ENCODE assay signal across 17 cellular contexts in genomic region chr1:2110738-2111673, GRCh38.
DNase-seq lines count a peak whose midpoint lies in the region; ATAC-seq and TF ChIP-seq lines count a peak whose summit lies in the region.
"Had no signal": no experiment of that assay in that cellular context is flagged by ENCODE, and none has a peak within 500 bp of the region (broad histone marks: within the 10 kb centered on the region; RNA-seq: fewer than 3 reads in every experiment).

No MANE protein-coding gene starts in this region.

- peak; percentile 52 for DNase-seq in natural killer cell treated with Interleukin-12 subunit alpha and Interleukin-12 subunit beta and Interleukin-15 and Interleukin-18, amount 100 ng/mL, for 72 hours (ENCODE audit: low spot score)
- DNase-seq in natural killer cell (no peak), glutamatergic neuron (peak; percentile 10), naive B cell (no peak), NCI-H2107 treated with DMSO at 0.1 percent for 48 hours (lab: John Stamatoyannopoulos, UW; ENCODE audit: unreplicated experiment) (no peak), cerebellar nuclear complex (lab: John Stamatoyannopoulos, UW) (no peak), gastrocnemius medialis (no peak)
- DNase-seq: CD4-positive, alpha-beta memory T cell; DND-41; GDM1; MV-4-11; NCI-H1417 treated with DMSO at 0.1 percent for 48 hours; NCI-H2029; NCI-H524; NK-92 treated with Interleukin-12 subunit alpha and Interleukin-12 subunit beta, amount 100 ng/mL, for 24 hours had no signal

- ATAC-seq in natural killer cell treated with Interleukin-12 subunit alpha and Interleukin-12 subunit beta and Interleukin-15 and Interleukin-18, amount 100 ng/mL, for 72 hours = peak in 1 of 2 donors; percentile 22
- ATAC-seq in natural killer cell (no peak), naive B cell (ENCODE audit: low read depth in 2 of 2) (no peak), gastrocnemius medialis (no peak), GM19324 (IDR thresholded peaks at IDR 0.05; ENCODE audit: low FRiP score, unreplicated experiment) (no peak)
- ATAC-seq: HCT116 had no signal

- no peaks in the 10 kb centered on the region for H3K9me3 Mint-ChIP-seq in natural killer cell treated with Interleukin-12 subunit alpha and Interleukin-12 subunit beta and Interleukin-15 and Interleukin-18, amount 100 ng/mL, for 72 hours
- H3K9me3 Mint-ChIP-seq in natural killer cell (no peaks in the 10 kb centered on the region), glutamatergic neuron (ENCODE audit: unreplicated experiment) (peaks cover 10% of the 10 kb centered on the region), naive B cell (no peaks in the 10 kb centered on the region)
- H3K9me3 Mint-ChIP-seq: CD4-positive, alpha-beta memory T cell had no signal

- H3K4me3 Mint-ChIP-seq in natural killer cell treated with Interleukin-12 subunit alpha and Interleukin-12 subunit beta and Interleukin-15 and Interleukin-18, amount 100 ng/mL, for 72 hours = no peak overlapping the region
- no peak overlapping the region for H3K4me3 Mint-ChIP-seq in natural killer cell
- H3K4me3 Mint-ChIP-seq in glutamatergic neuron (ENCODE audit: unreplicated experiment) = no peak overlapping the region
- peak overlapping the region in 2 of 8 donors; percentile 6 to 49 for H3K4me3 Mint-ChIP-seq in naive B cell
- H3K4me3 Mint-ChIP-seq: CD4-positive, alpha-beta memory T cell had no signal

- in situ Hi-C loops in gastrocnemius medialis (cut with MboI; ENCODE audit: low sequenced_read_pairs in 4 of 4) = no loop called here

- no peak overlapping the region for H3K27ac ChIP-seq in gastrocnemius medialis

- H3K27me3 ChIP-seq in gastrocnemius medialis = peaks cover 0 to 28% (median 13%) of the 10 kb centered on the region in 3 donors

- no peaks in the 10 kb centered on the region for H3K36me3 Mint-ChIP-seq in natural killer cell treated with Interleukin-12 subunit alpha and Interleukin-12 subunit beta and Interleukin-15 and Interleukin-18, amount 100 ng/mL, for 72 hours
- H3K36me3 Mint-ChIP-seq in natural killer cell (no peaks in the 10 kb centered on the region), glutamatergic neuron (ENCODE audit: unreplicated experiment) (no peaks in the 10 kb centered on the region), naive B cell (peaks cover 0 to 2% of the 10 kb centered on the region in 2 donors)
- H3K36me3 Mint-ChIP-seq: CD4-positive, alpha-beta memory T cell had no signal

- H3K27me3 Mint-ChIP-seq in natural killer cell treated with Interleukin-12 subunit alpha and Interleukin-12 subunit beta and Interleukin-15 and Interleukin-18, amount 100 ng/mL, for 72 hours = no peaks in the 10 kb centered on the region
- H3K27me3 Mint-ChIP-seq in natural killer cell (ENCODE audit: low read depth in 2 of 2) (no peaks in the 10 kb centered on the region), glutamatergic neuron (ENCODE audit: unreplicated experiment) (peaks cover 11% of the 10 kb centered on the region), naive B cell (no peaks in the 10 kb centered on the region)
- H3K27me3 Mint-ChIP-seq: CD4-positive, alpha-beta memory T cell had no signal

- no peak for TF ChIP-seq CTCF in natural killer cell (IDR thresholded peaks at IDR 0.05)
- TF ChIP-seq CTCF in glutamatergic neuron (IDR thresholded peaks at IDR 0.05; ENCODE audit: partially characterized antibody, unreplicated experiment) = no peak
- TF ChIP-seq CTCF in gastrocnemius medialis (IDR thresholded peaks at IDR 0.05 in 4 of 5, conservative IDR thresholded peaks at IDR 0.05 in 1 of 5) = no peak

- no peak overlapping the region for H3K27ac Mint-ChIP-seq in natural killer cell treated with Interleukin-12 subunit alpha and Interleukin-12 subunit beta and Interleukin-15 and Interleukin-18, amount 100 ng/mL, for 72 hours
- no peak overlapping the region for H3K27ac Mint-ChIP-seq in natural killer cell
- H3K27ac Mint-ChIP-seq in glutamatergic neuron (ENCODE audit: unreplicated experiment) = no peak overlapping the region
- peak overlapping the region in 5 of 6 donors; percentile 20 to 88 (median 71) for H3K27ac Mint-ChIP-seq in naive B cell
- H3K27ac Mint-ChIP-seq: CD4-positive, alpha-beta memory T cell had no signal

- peaks cover 0 to 2% of the 10 kb centered on the region in 2 donors for H3K4me1 Mint-ChIP-seq in natural killer cell treated with Interleukin-12 subunit alpha and Interleukin-12 subunit beta and Interleukin-15 and Interleukin-18, amount 100 ng/mL, for 72 hours (ENCODE audit: low read depth in 2 of 2)
- peaks cover 0 to 4% of the 10 kb centered on the region in 2 donors for H3K4me1 Mint-ChIP-seq in natural killer cell
- peaks cover 18% of the 10 kb centered on the region for H3K4me1 Mint-ChIP-seq in glutamatergic neuron (ENCODE audit: low read depth, unreplicated experiment)
- peaks cover 11 to 27% (median 22%) of the 10 kb centered on the region in 3 donors for H3K4me1 Mint-ChIP-seq in naive B cell

- intact Hi-C loops in natural killer cell (cut with micrococcal nuclease) = no loop called here
- intact Hi-C loops in gastrocnemius medialis (cut with DNase I; ENCODE audit: low total_unique reads) = no loop called here

- no peak overlapping the region for H3K4me3 ChIP-seq in gastrocnemius medialis

- TF ChIP-seq POLR2A in gastrocnemius medialis (IDR thresholded peaks at IDR 0.05) = no peak

- H3K9me3 ChIP-seq in gastrocnemius medialis = no peaks in the 10 kb centered on the region

- no peaks in the 10 kb centered on the region for H3K36me3 ChIP-seq in gastrocnemius medialis

- no peaks in the 10 kb centered on the region for H3K4me1 ChIP-seq in gastrocnemius medialis

Comparison
In these comparisons a context has a peak if more than half of its experiments do, and no peak if none do; other contexts are left out.
1. DNase-seq: peak in natural killer cell treated with Interleukin-12 subunit alpha and Interleukin-12 subunit beta and Interleukin-15 and Interleukin-18, amount 100 ng/mL, for 72 hours (single experiment) and glutamatergic neuron (single experiment); none in natural killer cell (single experiment), naive B cell (single experiment), NCI-H2107 treated with DMSO at 0.1 percent for 48 hours (single experiment), cerebellar nuclear complex (0 of 2) and gastrocnemius medialis (0 of 2).
2. H3K27ac Mint-ChIP-seq: peak in naive B cell (5 of 6); none in natural killer cell treated with Interleukin-12 subunit alpha and Interleukin-12 subunit beta and Interleukin-15 and Interleukin-18, amount 100 ng/mL, for 72 hours (0 of 2), natural killer cell (0 of 2) and glutamatergic neuron (single experiment).